2 cellular contexts compared by ENCODE assay signal in the genomic region with DNA sequence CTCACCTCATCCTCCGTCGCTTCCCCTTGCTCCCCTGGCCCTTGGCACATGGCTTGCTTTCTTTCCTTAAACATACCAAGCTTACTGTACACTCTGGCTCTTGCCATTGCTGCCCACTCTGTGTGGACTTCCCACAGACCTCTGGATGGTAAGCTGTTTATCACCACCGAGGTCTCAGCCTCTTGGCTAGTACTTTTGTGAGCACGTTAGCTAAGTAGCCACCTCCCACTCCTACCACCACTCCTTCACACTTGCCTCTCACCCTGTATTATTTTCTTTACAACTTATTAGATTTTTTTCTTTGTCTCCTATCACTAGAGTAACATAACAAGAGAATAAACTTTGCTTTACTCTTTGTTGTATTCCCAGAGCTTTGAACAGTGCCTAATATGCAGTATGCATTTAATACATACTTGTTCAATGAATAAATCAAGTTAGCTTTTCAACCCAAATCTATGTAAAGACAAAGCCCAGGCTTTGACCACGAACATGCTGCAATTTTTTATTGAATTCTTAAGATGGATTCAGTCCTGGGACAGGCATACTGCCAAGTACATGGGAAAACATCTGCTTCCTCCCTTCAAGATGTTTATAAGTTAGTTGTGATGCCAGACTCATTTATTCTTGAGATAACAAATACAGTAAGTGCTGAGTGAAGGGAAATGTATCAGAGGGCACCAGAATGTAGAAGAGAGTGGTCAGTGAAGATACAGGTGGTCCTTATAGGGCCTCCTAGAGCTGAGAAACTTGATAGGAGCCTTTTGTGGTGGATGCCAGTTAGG.
TF ChIP-seq lines count a peak whose summit lies in the region.

No MANE protein-coding gene starts in this region.

TF ChIP-seq in HEK293, 187 proteins besides CTCF, POLR2A, EP300 and RAD21:
- TF ChIP-seq ZNF202 (tag by site-specific recombination; IDR thresholded peaks at IDR 0.05; ENCODE audit: borderline replicate concordance) = no peak
- no peak for TF ChIP-seq ZXDB (tag by site-specific recombination; IDR thresholded peaks at IDR 0.05)
- TF ChIP-seq ZNF776 (tag by site-specific recombination; IDR thresholded peaks at IDR 0.05; ENCODE audit: borderline replicate concordance) = no peak
- peak; percentile 34 for TF ChIP-seq ZFHX2 (tag by site-specific recombination; conservative IDR thresholded peaks at IDR 0.05)
- TF ChIP-seq ZNF37A (tag by site-specific recombination; IDR thresholded peaks at IDR 0.05) = no peak
- TF ChIP-seq EGR2 (tag by site-specific recombination; IDR thresholded peaks at IDR 0.05; ENCODE audit: low read depth) = peak; percentile 39; the same call in 1 of the 2 replicates

TF ChIP-seq in K562, 482 proteins besides CTCF, POLR2A, EP300 and RAD21:
- TF ChIP-seq TGIF2 (CRISPR knock-in tag; IDR thresholded peaks at IDR 0.05) (no peak), SUPT5H (IDR thresholded peaks at IDR 0.05) (no peak), EP400 (IDR thresholded peaks at IDR 0.05) (no peak), RBM17 (IDR thresholded peaks at IDR 0.05; ENCODE audit: borderline replicate concordance, low read depth, low read length) (no peak), RBM25 (IDR thresholded peaks at IDR 0.05; ENCODE audit: low read depth, low read length, severe bottlenecking) (no peak), CBFA2T3 (IDR thresholded peaks at IDR 0.05) (peak; percentile 30; the same call in 1 of the 2 replicates)
- TF ChIP-seq, protein P1, sequence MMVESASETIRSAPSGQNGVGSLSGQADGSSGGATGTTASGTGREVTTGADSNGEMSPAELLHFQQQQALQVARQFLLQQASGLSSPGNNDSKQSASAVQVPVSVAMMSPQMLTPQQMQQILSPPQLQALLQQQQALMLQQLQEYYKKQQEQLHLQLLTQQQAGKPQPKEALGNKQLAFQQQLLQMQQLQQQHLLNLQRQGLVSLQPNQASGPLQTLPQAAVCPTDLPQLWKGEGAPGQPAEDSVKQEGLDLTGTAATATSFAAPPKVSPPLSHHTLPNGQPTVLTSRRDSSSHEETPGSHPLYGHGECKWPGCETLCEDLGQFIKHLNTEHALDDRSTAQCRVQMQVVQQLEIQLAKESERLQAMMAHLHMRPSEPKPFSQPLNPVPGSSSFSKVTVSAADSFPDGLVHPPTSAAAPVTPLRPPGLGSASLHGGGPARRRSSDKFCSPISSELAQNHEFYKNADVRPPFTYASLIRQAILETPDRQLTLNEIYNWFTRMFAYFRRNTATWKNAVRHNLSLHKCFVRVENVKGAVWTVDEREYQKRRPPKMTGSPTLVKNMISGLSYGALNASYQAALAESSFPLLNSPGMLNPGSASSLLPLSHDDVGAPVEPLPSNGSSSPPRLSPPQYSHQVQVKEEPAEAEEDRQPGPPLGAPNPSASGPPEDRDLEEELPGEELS (CRISPR knock-in tag; IDR thresholded peaks at IDR 0.05; ENCODE audit: borderline replicate concordance) = no peak
